Comparison of ENCODE assay signal across 9 cellular contexts in genomic region chr9:129665008-129665771, GRCh38. TPM values are rescaled to one million over a fixed set of nuclear protein-coding genes. Genes with fewer than 3 reads are reported as not detected.
DNase-seq lines count a peak whose midpoint lies in the region; ATAC-seq, FAIRE-seq and TF ChIP-seq lines count a peak whose summit lies in the region.
"Had no signal": no experiment of that assay in that cellular context is flagged by ENCODE, and none has a peak within 500 bp of the region (broad histone marks: within the 10 kb centered on the region; RNA-seq: fewer than 3 reads in every experiment).

TSS of gene PRRX2 (plus strand) at chr9:129665647. CDS start at chr9:129665868, 221 bp downstream.

- DNase-seq in CD1c-positive myeloid dendritic cell (ENCODE audit: extremely low spot score) (peak; percentile 34), Peyer's patch (no peak), breast epithelium (ENCODE audit: low spot score in 2 of 2) (no peak), lower lobe of right lung (no peak), suprapubic skin (ENCODE audit: low spot score in 2 of 2) (peak in 1 of 2 donors; percentile 87), retina (no peak), D721Med (ENCODE audit: insufficient read length, low spot score) (no peak)

- TF ChIP-seq POLR2A in Peyer's patch (IDR thresholded peaks at IDR 0.05) (no peak), breast epithelium (IDR thresholded peaks at IDR 0.05) (no peak), suprapubic skin (IDR thresholded peaks at IDR 0.05) (no peak)

- no peaks in the 10 kb centered on the region for H3K9me3 ChIP-seq in Peyer's patch
- H3K9me3 ChIP-seq in breast epithelium = no peaks in the 10 kb centered on the region
- H3K9me3 ChIP-seq in lower lobe of right lung = no peaks in the 10 kb centered on the region
- H3K9me3 ChIP-seq in suprapubic skin = no peaks in the 10 kb centered on the region

- peaks cover 0 to 17% of the 10 kb centered on the region in 2 donors for H3K27me3 ChIP-seq in Peyer's patch
- H3K27me3 ChIP-seq in breast epithelium = no peaks in the 10 kb centered on the region
- peaks cover 36% of the 10 kb centered on the region for H3K27me3 ChIP-seq in lower lobe of right lung (ENCODE audit: low read depth)
- peaks cover 14% of the 10 kb centered on the region for H3K27me3 ChIP-seq in suprapubic skin

- 2% methylated on average over 20 of the region's 60 CpGs for WGBS in suprapubic skin

- H3K27ac ChIP-seq in Peyer's patch (no peak within 1 kb of the TSS), breast epithelium (peak within 1 kb of the TSS; percentile 55 to 85), lower lobe of right lung (no peak within 1 kb of the TSS), suprapubic skin (peak within 1 kb of the TSS; percentile 68)

- peaks cover 0 to 16% (median 0%) of the 10 kb centered on the region in 4 donors for H3K4me1 ChIP-seq in Peyer's patch
- no peaks in the 10 kb centered on the region for H3K4me1 ChIP-seq in breast epithelium
- peaks cover 3% of the 10 kb centered on the region for H3K4me1 ChIP-seq in lower lobe of right lung
- H3K4me1 ChIP-seq in suprapubic skin = peaks cover 36% of the 10 kb centered on the region

- no peak for FAIRE-seq in D721Med (lab: Jason Lieb, UNC)
- FAIRE-seq: bronchial epithelial cell had no signal

- ATAC-seq in lower lobe of right lung = peak; percentile 30 to 38
- no peak for ATAC-seq in GM21423 (IDR thresholded peaks at IDR 0.05; ENCODE audit: unreplicated experiment)

- intact Hi-C loops in breast epithelium (cut with DNase I; ENCODE audit: low total_unique reads) (no loop called here), lower lobe of right lung (cut with DNase I) (no loop called here)

- TF ChIP-seq EP300 in suprapubic skin (IDR thresholded peaks at IDR 0.05) = no peak

- H3K4me3 ChIP-seq in Peyer's patch = peak within 1 kb of the TSS; percentile 25 to 49 (median 45)
- peak within 1 kb of the TSS; percentile 48 to 80 (median 58) for H3K4me3 ChIP-seq in breast epithelium
- H3K4me3 ChIP-seq in lower lobe of right lung = peak within 1 kb of the TSS; percentile 47
- H3K4me3 ChIP-seq in suprapubic skin = peak within 1 kb of the TSS; percentile 58

- H3K36me3 ChIP-seq in Peyer's patch (no peaks in the 10 kb centered on the region), breast epithelium (no peaks in the 10 kb centered on the region), lower lobe of right lung (no peaks in the 10 kb centered on the region), suprapubic skin (no peaks in the 10 kb centered on the region)

- no peak for TF ChIP-seq CTCF in Peyer's patch (IDR thresholded peaks at IDR 0.05)
- no peak for TF ChIP-seq CTCF in breast epithelium (IDR thresholded peaks at IDR 0.05)
- no peak for TF ChIP-seq CTCF in lower lobe of right lung (IDR thresholded peaks at IDR 0.05)
- TF ChIP-seq CTCF in suprapubic skin (IDR thresholded peaks at IDR 0.05) = no peak
- no peak for TF ChIP-seq CTCF in D721Med (IDR thresholded peaks at IDR 0.05; ENCODE audit: insufficient read depth, missing control alignments)

RNA-seq across cellular contexts. Expression of gene PRRX2, which starts in this region (rescaled TPM):
- total RNA-seq in Peyer's patch = 1 to 10 TPM in 1 of 4 donors, not detected in 3; 5.0 TPM
- total RNA-seq in breast epithelium = 10 to 100 TPM in 1 of 3 donors, 1 to 10 TPM in 2; 4.4 to 35.1 (median 9.9) TPM
- 2.5 TPM for total RNA-seq in lower lobe of right lung
- total RNA-seq in suprapubic skin = 10 to 100 TPM in 3 of 4 donors, 1 to 10 TPM in 1; 9.9 to 16.9 (median 14.0) TPM
- total RNA-seq: bronchial epithelial cell had no signal

Comparison
In these comparisons a context has a peak if more than half of its experiments do, and no peak if none do; other contexts are left out.
1. H3K27ac ChIP-seq: peak in breast epithelium (2 of 2) and suprapubic skin (single experiment); none in Peyer's patch (0 of 4) and lower lobe of right lung (single experiment).
2. Peak in every context shown above with its lines, with median percentiles within 50 percentile points of each other: H3K4me3 ChIP-seq.